10 cellular contexts compared by ENCODE assay signal in genomic region chr9:127858041-127858512, GRCh38. TPM values are rescaled to one million over a fixed set of nuclear protein-coding genes. Genes with fewer than 3 reads are reported as not detected.
DNase-seq lines count a peak whose midpoint lies in the region; ATAC-seq and TF ChIP-seq lines count a peak whose summit lies in the region.
"Had no signal": no experiment of that assay in that cellular context is flagged by ENCODE, and none has a peak within 500 bp of the region (broad histone marks: within the 10 kb centered on the region; RNA-seq: fewer than 3 reads in every experiment).

No MANE protein-coding gene starts in this region.

- no peak for ATAC-seq in HG03196 (IDR thresholded peaks at IDR 0.05; ENCODE audit: unreplicated experiment)
- ATAC-seq: Panc1 had no signal

- DNase-seq in GF-D8 (lab: John Stamatoyannopoulos, UW) (peak; percentile 60), NCI-H748 (lab: John Stamatoyannopoulos, UW; ENCODE audit: unreplicated experiment) (peak; percentile 81), cardiac muscle cell (ENCODE audit: low read depth in 1 of 2, low spot score in 1 of 2) (peak in 1 of 2 donors; percentile 69), posterior vena cava (ENCODE audit: low spot score) (peak; percentile 91), AG20443 (ENCODE audit: low spot score) (no peak)
- DNase-seq in activated CD4-positive, alpha-beta T cell treated with anti-CD3 and anti-CD28 coated beads, Interleukin-2, amount 50 U/mL, for 1 hour, result no peak
- DNase-seq in effector CD4-positive, alpha-beta T cell, result no peak
- DNase-seq: activated CD4-positive, alpha-beta T cell treated with anti-CD3 and anti-CD28 coated beads for 48 hours had no signal

- H3K9me3 ChIP-seq in cardiac muscle cell (ENCODE audit: low read depth), result no peaks in the 10 kb centered on the region

- H3K4me3 ChIP-seq in cardiac muscle cell, result no peak overlapping the region

- H3K27ac ChIP-seq in cardiac muscle cell, result peak overlapping the region; percentile 79

- intact Hi-C loops in posterior vena cava (cut with DNase I), result no loop called here

- H3K27me3 ChIP-seq in cardiac muscle cell, result no peaks in the 10 kb centered on the region

- peaks cover 65% of the 10 kb centered on the region for H3K4me1 ChIP-seq in cardiac muscle cell (ENCODE audit: low read depth)

- no peaks in the 10 kb centered on the region for H3K36me3 ChIP-seq in cardiac muscle cell

- TF ChIP-seq CTCF in cardiac muscle cell (IDR thresholded peaks at IDR 0.05; ENCODE audit: low read depth, low read length), result no peak

RNA-seq across cellular contexts. Expression of gene ENG, which starts 3.6 kb away (rescaled TPM):
- total RNA-seq in cardiac muscle cell (6.9 and 15.8 TPM in 2 replicates), posterior vena cava (100 to 1,000 TPM; 189 to 217 TPM)
- polyA plus RNA-seq in cardiac muscle cell, result 12.6 and 35.4 TPM in 2 replicates

RNA-seq across cellular contexts. Expression of gene AK1, which starts 19.4 kb away (rescaled TPM):
- total RNA-seq in cardiac muscle cell (174 and 175 TPM in 2 replicates), posterior vena cava (10 to 100 TPM; 65.7 to 67.0 TPM)
- polyA plus RNA-seq in cardiac muscle cell, result 346 and 413 TPM in 2 replicates

RNA-seq across cellular contexts. Expression of gene ST6GALNAC6, which starts 41.3 kb away (rescaled TPM):
- 49.4 and 73.4 TPM in 2 replicates for total RNA-seq in cardiac muscle cell
- polyA plus RNA-seq in cardiac muscle cell, result 53.0 and 85.2 TPM in 2 replicates
- total RNA-seq in posterior vena cava, result 100 to 1,000 TPM in 1 of 2 donors, 10 to 100 TPM in 1; 74.8 to 102 TPM

RNA-seq across cellular contexts. Expression of gene FPGS, which starts 55.4 kb away (rescaled TPM):
- total RNA-seq in cardiac muscle cell (112 and 123 TPM in 2 replicates), posterior vena cava (10 to 100 TPM; 35.5 to 55.1 TPM)
- 78.3 and 111 TPM in 2 replicates for polyA plus RNA-seq in cardiac muscle cell

RNA-seq across cellular contexts. Expression of gene ST6GALNAC4, which starts 58.8 kb away (rescaled TPM):
- 66.2 and 119 TPM in 2 replicates for total RNA-seq in cardiac muscle cell
- 48.8 and 71.4 TPM in 2 replicates for polyA plus RNA-seq in cardiac muscle cell
- 10 to 100 TPM; 27.7 to 32.7 TPM for total RNA-seq in posterior vena cava

Comparison
In these comparisons a context has a peak if more than half of its experiments do, and no peak if none do; other contexts are left out.
1. DNase-seq: peak in GF-D8 (single experiment), NCI-H748 (single experiment) and posterior vena cava (single experiment); none in activated CD4-positive, alpha-beta T cell treated with anti-CD3 and anti-CD28 coated beads, Interleukin-2, amount 50 U/mL, for 1 hour (single experiment), effector CD4-positive, alpha-beta T cell (single experiment) and AG20443 (single experiment).
2. RNA of gene ENG, which starts 3.6 kb away (total RNA-seq): 189 to 217 TPM in posterior vena cava; 6.9 to 15.8 TPM in cardiac muscle cell; every median in the first group is over 10 times any median in the second.